8 cellular contexts compared by ENCODE assay signal in genomic region chr5:98929123-98929981, GRCh38. TPM values are rescaled to one million over a fixed set of nuclear protein-coding genes. Genes with fewer than 3 reads are reported as not detected.
DNase-seq lines count a peak whose midpoint lies in the region; ATAC-seq and TF ChIP-seq lines count a peak whose summit lies in the region.

No MANE protein-coding gene starts in this region.

- POLR2A ChIA-PET in activated CD4-positive, alpha-beta T cell treated with anti-CD3 and anti-CD28 coated beads for 36 hours (lab: Charles Lee): interaction anchor here (0.6 to 1.3 kb wide), 4 partner anchors 16 to 1972 kb away, joined by 4 to 5 read pairs (median 4); no protein-coding TSS in a partner anchor

- TF ChIP-seq CTCF in choroid plexus epithelial cell (conservative IDR thresholded peaks at IDR 0.05; ENCODE audit: low read depth, low read length): no peak

- DNase-seq in AG20443 (ENCODE audit: low spot score) (peak; percentile 93), NCI-H446 treated with DMSO at 0.1 percent for 48 hours (lab: John Stamatoyannopoulos, UW) (peak; percentile 88), choroid plexus epithelial cell (ENCODE audit: low read depth) (peak; percentile 98), kidney glomerular epithelial cell (lab: John Stamatoyannopoulos, UW) (peak; percentile 93)
- peak; percentile 97 for DNase-seq in activated CD4-positive, alpha-beta T cell treated with anti-CD3 and anti-CD28 coated beads for 36 hours
- peak; percentile 91 for DNase-seq in stimulated activated CD4-positive, alpha-beta T cell treated with anti-CD3 and anti-CD28 coated beads, Interleukin-15, amount 100 ng/mL, for 48 hours (ENCODE audit: low read depth in 2 of 2)

- peak overlapping the region; percentile 80 for H3K4me3 ChIP-seq in choroid plexus epithelial cell (ENCODE audit: low read depth, low read length)

- no peaks in the 10 kb centered on the region for H3K27me3 Mint-ChIP-seq in activated CD4-positive, alpha-beta T cell treated with anti-CD3 and anti-CD28 coated beads for 36 hours

- peak; percentile 46 for ATAC-seq in GM19025 (IDR thresholded peaks at IDR 0.05; ENCODE audit: low read depth, unreplicated experiment)
- ATAC-seq in HG03280 (IDR thresholded peaks at IDR 0.05; ENCODE audit: unreplicated experiment): peak; percentile 64
- peak; percentile 73 for ATAC-seq in activated CD4-positive, alpha-beta T cell treated with anti-CD3 and anti-CD28 coated beads for 36 hours

- H3K4me1 Mint-ChIP-seq in activated CD4-positive, alpha-beta T cell treated with anti-CD3 and anti-CD28 coated beads for 36 hours: peaks cover 54% of the 10 kb centered on the region

- CTCF ChIA-PET in activated CD4-positive, alpha-beta T cell treated with anti-CD3 and anti-CD28 coated beads for 36 hours (lab: Charles Lee): interaction anchor here (0.6 to 1.3 kb wide), 7 partner anchors 8 to 161 kb away, joined by 3 to 4 read pairs (median 3); no protein-coding TSS in a partner anchor

- peaks cover 2% of the 10 kb centered on the region for H3K9me3 Mint-ChIP-seq in activated CD4-positive, alpha-beta T cell treated with anti-CD3 and anti-CD28 coated beads for 36 hours (ENCODE audit: low read depth)

- intact Hi-C loops in activated CD4-positive, alpha-beta T cell treated with anti-CD3 and anti-CD28 coated beads for 36 hours (cut with DNase I, micrococcal nuclease): loop anchor here (1.0 to 2.0 kb wide), 6 partner anchors 23 to 1995 kb away; partner anchors contain the start of genes RGMB (in 2 of the 2), RIOK2 (in 1 of the 2) and ST8SIA4 (in 1 of the 2)

- H3K27ac Mint-ChIP-seq in activated CD4-positive, alpha-beta T cell treated with anti-CD3 and anti-CD28 coated beads for 36 hours: peak overlapping the region; percentile 99

- peak overlapping the region; percentile 93 for H3K4me3 Mint-ChIP-seq in activated CD4-positive, alpha-beta T cell treated with anti-CD3 and anti-CD28 coated beads for 36 hours

- peaks cover 37% of the 10 kb centered on the region for H3K36me3 Mint-ChIP-seq in activated CD4-positive, alpha-beta T cell treated with anti-CD3 and anti-CD28 coated beads for 36 hours (ENCODE audit: low read depth)

RNA-seq across cellular contexts. Expression of gene CHD1, which starts 0.5 kb away (rescaled TPM):
- 10 to 100 TPM; 50.8 to 75.5 TPM for total RNA-seq in activated CD4-positive, alpha-beta T cell treated with anti-CD3 and anti-CD28 coated beads for 36 hours

Comparison
In these comparisons a context has a peak if more than half of its experiments do, and no peak if none do; other contexts are left out.
1. Peak in every context shown above with its lines: DNase-seq, ATAC-seq and H3K4me3 ChIP-seq.